Comparison of ENCODE assay signal across 15 cellular contexts in genomic region chr2:239700946-239701345, GRCh38.
"Had no signal": no experiment of that assay in that cellular context is flagged by ENCODE, and none has a peak within 500 bp of the region (broad histone marks: within the 10 kb centered on the region; RNA-seq: fewer than 3 reads in every experiment).

No MANE protein-coding gene starts in this region.

- H3K27ac ChIP-seq: adrenal gland, neutrophil, right lobe of liver, spleen had no signal

- FAIRE-seq: endothelial cell of umbilical vein had no signal

- H3K36me3 ChIP-seq: adrenal gland, neutrophil, right lobe of liver, spleen had no signal

- H3K27me3 ChIP-seq: right lobe of liver had no signal

- H3K9me3 ChIP-seq: adrenal gland, mucosa of descending colon, neutrophil, right lobe of liver had no signal

- DNase-seq: activated CD4-positive, alpha-beta T cell treated with anti-CD3 and anti-CD28 coated beads, Interleukin-2, amount 50 U/mL, for 48 hours; activated naive CD4-positive, alpha-beta T cell treated with anti-CD3 and anti-CD28 coated beads, Interleukin-2, amount 50 U/mL, for 16 hours; effector CD4-positive, alpha-beta T cell; left colon; mucosa of descending colon; naive thymus-derived CD8-positive, alpha-beta T cell; right lobe of liver; SIG-M5; spleen; stimulated activated CD4-positive, alpha-beta T cell treated with anti-CD3 and anti-CD28 coated beads, Interleukin-1b, Interleukin-23, amount 100 ng/mL, for 48 hours; stimulated activated naive CD4-positive, alpha-beta T cell had no signal

- H3K4me1 ChIP-seq: right lobe of liver, spleen had no signal

- H3K4me3 ChIP-seq: adrenal gland, lung, mucosa of descending colon, right lobe of liver, spleen had no signal
